Comparison of ENCODE assay signal across 1 cellular context in genomic region chr5:173941758-173942401, GRCh38.
A peak's percentile ranks its signal among the peaks of the same experiment; 100 is the strongest.
TF ChIP-seq lines count a peak whose summit lies in the region.

No MANE protein-coding gene starts in this region.

TF ChIP-seq in HepG2, 621 proteins besides CTCF, POLR2A, EP300 and RAD21 (continued from another document and continues in another):
- TF ChIP-seq ZFP91 (CRISPR knock-in tag; IDR thresholded peaks at IDR 0.05; ENCODE audit: borderline replicate concordance) (peak; percentile 58), FOXK1 (CRISPR knock-in tag; IDR thresholded peaks at IDR 0.05; ENCODE audit: borderline replicate concordance, low read depth) (peak; percentile 88), BRD4 (CRISPR knock-in tag; IDR thresholded peaks at IDR 0.05) (no peak; the same call in 1 of the 2 replicates), ATAD3A (CRISPR knock-in tag; IDR thresholded peaks at IDR 0.05) (no peak), ZSCAN21 (CRISPR knock-in tag; IDR thresholded peaks at IDR 0.05; ENCODE audit: borderline replicate concordance) (no peak), ZNF761 (CRISPR knock-in tag; conservative IDR thresholded peaks at IDR 0.05) (0 out of 2 replicates have a peak, but pooled peaks have one; percentile 40), GTF2F1 (IDR thresholded peaks at IDR 0.05; ENCODE audit: low read length) (no peak), ZNF788 (CRISPR knock-in tag; IDR thresholded peaks at IDR 0.05; ENCODE audit: borderline replicate concordance) (peak; percentile 66; the same call in 1 of the 2 replicates), ELF4 (CRISPR knock-in tag; IDR thresholded peaks at IDR 0.05; ENCODE audit: borderline replicate concordance) (peak; percentile 88), FOXP4 (CRISPR knock-in tag; IDR thresholded peaks at IDR 0.05) (peak; percentile 99), ZNF614 (CRISPR knock-in tag; IDR thresholded peaks at IDR 0.05; ENCODE audit: borderline replicate concordance) (peak; percentile 91), ZNF460 (CRISPR knock-in tag; IDR thresholded peaks at IDR 0.05; ENCODE audit: borderline replicate concordance) (no peak), LCORL (IDR thresholded peaks at IDR 0.05) (no peak; the same call in 1 of the 2 replicates), LCORL (CRISPR knock-in tag; IDR thresholded peaks at IDR 0.05) (peak; percentile 87), PHF8 (CRISPR knock-in tag; IDR thresholded peaks at IDR 0.05) (no peak), GMEB1 (CRISPR knock-in tag; IDR thresholded peaks at IDR 0.05; ENCODE audit: borderline replicate concordance) (no peak; the same call in 1 of the 2 replicates), SYNCRIP (IDR thresholded peaks at IDR 0.05; ENCODE audit: insufficient read depth, low read depth, low read length) (no peak), ZNF260 (CRISPR knock-in tag; IDR thresholded peaks at IDR 0.05; ENCODE audit: borderline replicate concordance, low read depth) (no peak), MED13 (CRISPR knock-in tag; IDR thresholded peaks at IDR 0.05) (0 out of 2 replicates have a peak, but pooled peaks have one; percentile 42), ZFP82 (CRISPR knock-in tag; IDR thresholded peaks at IDR 0.05; ENCODE audit: borderline replicate concordance) (no peak), ZFP37 (CRISPR knock-in tag; IDR thresholded peaks at IDR 0.05; ENCODE audit: borderline replicate concordance) (0 out of 2 replicates have a peak, but pooled peaks have one; percentile 47), ZNF12 (CRISPR knock-in tag; IDR thresholded peaks at IDR 0.05) (peak; percentile 28; the same call in 1 of the 2 replicates), ZNF549 (CRISPR knock-in tag; IDR thresholded peaks at IDR 0.05) (no peak), ZNF382 (CRISPR knock-in tag; IDR thresholded peaks at IDR 0.05; ENCODE audit: borderline replicate concordance) (no peak), PAXIP1 (CRISPR knock-in tag; conservative IDR thresholded peaks at IDR 0.05) (peak; percentile 94), ZNF747 (CRISPR knock-in tag; IDR thresholded peaks at IDR 0.05; ENCODE audit: borderline replicate concordance) (peak; percentile 87; the same call in 1 of the 2 replicates), ZNF772 (CRISPR knock-in tag; IDR thresholded peaks at IDR 0.05) (peak; percentile 83; the same call in 1 of the 2 replicates), ARNT2 (CRISPR knock-in tag; IDR thresholded peaks at IDR 0.05; ENCODE audit: low read depth) (0 out of 2 replicates have a peak, but pooled peaks have one; percentile 51), ZNF720 (CRISPR knock-in tag; IDR thresholded peaks at IDR 0.05) (no peak), STAT5B (CRISPR knock-in tag; IDR thresholded peaks at IDR 0.05) (no peak), KDM1A (CRISPR knock-in tag; IDR thresholded peaks at IDR 0.05) (no peak; the same call in 1 of the 2 replicates), ZUFSP (CRISPR knock-in tag; IDR thresholded peaks at IDR 0.05; ENCODE audit: borderline replicate concordance) (no peak), ZFX (CRISPR knock-in tag; IDR thresholded peaks at IDR 0.05; ENCODE audit: low read depth) (peak; percentile 30; the same call in 1 of the 2 replicates), TEAD3 (CRISPR knock-in tag; optimal IDR thresholded peaks at IDR 0.05; ENCODE audit: borderline replicate concordance) (peak; percentile 92), ZFP62 (CRISPR knock-in tag; IDR thresholded peaks at IDR 0.05) (no peak), ZNF580 (CRISPR knock-in tag; IDR thresholded peaks at IDR 0.05; ENCODE audit: borderline replicate concordance, low read depth) (peak; percentile 52; the same call in 1 of the 2 replicates), NFKBIZ (CRISPR knock-in tag; IDR thresholded peaks at IDR 0.05) (peak; percentile 52; the same call in 1 of the 2 replicates), KLF16 (CRISPR knock-in tag; IDR thresholded peaks at IDR 0.05) (peak in 1 of 2 experiments; percentile 54; a peak in 2 of 4 replicates), GATAD2A (CRISPR knock-in tag; IDR thresholded peaks at IDR 0.05) (peak; percentile 97), SRSF4 (IDR thresholded peaks at IDR 0.05; ENCODE audit: low read depth, low read length, poor library complexity, severe bottlenecking) (no peak), MATR3 (CRISPR knock-in tag; IDR thresholded peaks at IDR 0.05) (no peak), MLX (CRISPR knock-in tag; IDR thresholded peaks at IDR 0.05) (peak; percentile 87), ZNF687 (CRISPR knock-in tag; IDR thresholded peaks at IDR 0.05) (peak; percentile 70), ASH2L (IDR thresholded peaks at IDR 0.05; ENCODE audit: insufficient read length, low read depth, low read length) (peak; percentile 62), ZKSCAN8 (CRISPR knock-in tag; IDR thresholded peaks at IDR 0.05; ENCODE audit: borderline replicate concordance) (peak; percentile 78; the same call in 1 of the 2 replicates), CHD4 (IDR thresholded peaks at IDR 0.05; ENCODE audit: borderline replicate concordance, low read length) (no peak; the same call in 1 of the 2 replicates), HNF1B (CRISPR knock-in tag; IDR thresholded peaks at IDR 0.05) (peak; percentile 94), ATF7-NPFF (CRISPR knock-in tag; IDR thresholded peaks at IDR 0.05; ENCODE audit: low read depth) (no peak), IKZF4 (CRISPR knock-in tag; IDR thresholded peaks at IDR 0.05; ENCODE audit: borderline replicate concordance, low read depth, not compliant biosample characterization) (no peak), KMT2B (CRISPR knock-in tag; IDR thresholded peaks at IDR 0.05) (peak; percentile 57; the same call in 1 of the 2 replicates)
